1 cellular context compared by ENCODE assay signal in genomic region chr11:88357323-88358039, GRCh38.
TF ChIP-seq lines count a peak whose summit lies in the region.

No MANE protein-coding gene starts in this region.

TF ChIP-seq in HEK293, 187 proteins besides CTCF, POLR2A, EP300 and RAD21 (continued from another document and continues in another):
- TF ChIP-seq, protein P1, sequence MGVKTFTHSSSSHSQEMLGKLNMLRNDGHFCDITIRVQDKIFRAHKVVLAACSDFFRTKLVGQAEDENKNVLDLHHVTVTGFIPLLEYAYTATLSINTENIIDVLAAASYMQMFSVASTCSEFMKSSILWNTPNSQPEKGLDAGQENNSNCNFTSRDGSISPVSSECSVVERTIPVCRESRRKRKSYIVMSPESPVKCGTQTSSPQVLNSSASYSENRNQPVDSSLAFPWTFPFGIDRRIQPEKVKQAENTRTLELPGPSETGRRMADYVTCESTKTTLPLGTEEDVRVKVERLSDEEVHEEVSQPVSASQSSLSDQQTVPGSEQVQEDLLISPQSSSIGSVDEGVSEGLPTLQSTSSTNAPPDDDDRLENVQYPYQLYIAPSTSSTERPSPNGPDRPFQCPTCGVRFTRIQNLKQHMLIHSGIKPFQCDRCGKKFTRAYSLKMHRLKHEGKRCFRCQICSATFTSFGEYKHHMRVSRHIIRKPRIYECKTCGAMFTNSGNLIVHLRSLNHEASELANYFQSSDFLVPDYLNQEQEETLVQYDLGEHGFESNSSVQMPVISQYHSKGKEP (tag by site-specific recombination; IDR thresholded peaks at IDR 0.05) = peak; percentile 68
- TF ChIP-seq ZNF501 (tag by site-specific recombination; IDR thresholded peaks at IDR 0.05) (no peak), ZNF777 (tag by site-specific recombination; IDR thresholded peaks at IDR 0.05; ENCODE audit: borderline replicate concordance) (no peak), ZNF23 (tag by site-specific recombination; IDR thresholded peaks at IDR 0.05; ENCODE audit: borderline replicate concordance) (no peak), ZNF514 (tag by site-specific recombination; IDR thresholded peaks at IDR 0.05) (no peak), ZNF624 (tag by site-specific recombination; IDR thresholded peaks at IDR 0.05) (no peak), ZNF843 (tag by site-specific recombination; IDR thresholded peaks at IDR 0.05) (peak; percentile 96), PRDM10 (tag by site-specific recombination; IDR thresholded peaks at IDR 0.05) (peak; percentile 19; the same call in 1 of the 2 replicates), FEZF1 (tag by site-specific recombination; IDR thresholded peaks at IDR 0.05) (peak; percentile 90), ZFP69B (tag by site-specific recombination; IDR thresholded peaks at IDR 0.05) (no peak), SALL2 (tag by site-specific recombination; IDR thresholded peaks at IDR 0.05; ENCODE audit: borderline replicate concordance) (no peak), ZNF184 (tag by site-specific recombination; IDR thresholded peaks at IDR 0.05) (no peak), SCRT1 (tag by site-specific recombination; IDR thresholded peaks at IDR 0.05; ENCODE audit: borderline replicate concordance) (no peak), SCRT2 (tag by site-specific recombination; IDR thresholded peaks at IDR 0.05) (no peak), BCL6B (tag by site-specific recombination; IDR thresholded peaks at IDR 0.05) (0 out of 2 replicates have a peak, but pooled peaks have one; percentile 11), ZNF114 (tag by site-specific recombination; IDR thresholded peaks at IDR 0.05) (no peak), HIC1 (tag by site-specific recombination; IDR thresholded peaks at IDR 0.05) (0 out of 2 replicates have a peak, but pooled peaks have one; percentile 37), RBAK (tag by site-specific recombination; IDR thresholded peaks at IDR 0.05) (no peak), PATZ1 (tag by site-specific recombination; IDR thresholded peaks at IDR 0.05) (no peak), OVOL3 (tag by site-specific recombination; IDR thresholded peaks at IDR 0.05) (peak; percentile 73; the same call in 1 of the 2 replicates), TRIM28 (IDR thresholded peaks at IDR 0.05; ENCODE audit: borderline replicate concordance, low read length) (no peak; the same call in 1 of the 2 replicates), ZBTB8A (tag by site-specific recombination; IDR thresholded peaks at IDR 0.05) (peak; percentile 73), REPIN1 (tag by site-specific recombination; IDR thresholded peaks at IDR 0.05; ENCODE audit: low read depth) (no peak), ZNF24 (tag by site-specific recombination; IDR thresholded peaks at IDR 0.05) (peak; percentile 77), ZNF423 (tag by site-specific recombination; IDR thresholded peaks at IDR 0.05) (no peak), TCF7L2 (IDR thresholded peaks at IDR 0.05; ENCODE audit: borderline replicate concordance, low read depth, low read length) (peak; percentile 65), BCL11B (tag by site-specific recombination; IDR thresholded peaks at IDR 0.05; ENCODE audit: low read depth) (no peak), ZNF596 (tag by site-specific recombination; IDR thresholded peaks at IDR 0.05) (0 out of 2 replicates have a peak, but pooled peaks have one; percentile 22), ZNF610 (tag by site-specific recombination; IDR thresholded peaks at IDR 0.05; ENCODE audit: borderline replicate concordance) (peak; percentile 61; the same call in 1 of the 2 replicates), GLI2 (tag by site-specific recombination; IDR thresholded peaks at IDR 0.05; ENCODE audit: borderline replicate concordance, low read depth) (peak; percentile 82), ZNF830 (tag by site-specific recombination; IDR thresholded peaks at IDR 0.05; ENCODE audit: low read depth) (no peak), ZNF792 (tag by site-specific recombination; IDR thresholded peaks at IDR 0.05) (no peak), ZNF26 (tag by site-specific recombination; IDR thresholded peaks at IDR 0.05) (no peak), ZNF48 (tag by site-specific recombination; IDR thresholded peaks at IDR 0.05) (no peak), PRDM1 (tag by site-specific recombination; IDR thresholded peaks at IDR 0.05) (peak; percentile 77; the same call in 1 of the 2 replicates), ZNF37A (tag by site-specific recombination; IDR thresholded peaks at IDR 0.05) (no peak)
- TF ChIP-seq, protein P2, sequence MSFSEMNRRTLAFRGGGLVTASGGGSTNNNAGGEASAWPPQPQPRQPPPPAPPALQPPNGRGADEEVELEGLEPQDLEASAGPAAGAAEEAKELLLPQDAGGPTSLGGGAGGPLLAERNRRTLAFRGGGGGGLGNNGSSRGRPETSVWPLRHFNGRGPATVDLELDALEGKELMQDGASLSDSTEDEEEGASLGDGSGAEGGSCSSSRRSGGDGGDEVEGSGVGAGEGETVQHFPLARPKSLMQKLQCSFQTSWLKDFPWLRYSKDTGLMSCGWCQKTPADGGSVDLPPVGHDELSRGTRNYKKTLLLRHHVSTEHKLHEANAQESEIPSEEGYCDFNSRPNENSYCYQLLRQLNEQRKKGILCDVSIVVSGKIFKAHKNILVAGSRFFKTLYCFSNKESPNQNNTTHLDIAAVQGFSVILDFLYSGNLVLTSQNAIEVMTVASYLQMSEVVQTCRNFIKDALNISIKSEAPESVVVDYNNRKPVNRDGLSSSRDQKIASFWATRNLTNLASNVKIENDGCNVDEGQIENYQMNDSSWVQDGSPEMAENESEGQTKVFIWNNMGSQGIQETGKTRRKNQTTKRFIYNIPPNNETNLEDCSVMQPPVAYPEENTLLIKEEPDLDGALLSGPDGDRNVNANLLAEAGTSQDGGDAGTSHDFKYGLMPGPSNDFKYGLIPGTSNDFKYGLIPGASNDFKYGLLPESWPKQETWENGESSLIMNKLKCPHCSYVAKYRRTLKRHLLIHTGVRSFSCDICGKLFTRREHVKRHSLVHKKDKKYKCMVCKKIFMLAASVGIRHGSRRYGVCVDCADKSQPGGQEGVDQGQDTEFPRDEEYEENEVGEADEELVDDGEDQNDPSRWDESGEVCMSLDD (tag by site-specific recombination; IDR thresholded peaks at IDR 0.05) = no peak
- TF ChIP-seq, protein P3, sequence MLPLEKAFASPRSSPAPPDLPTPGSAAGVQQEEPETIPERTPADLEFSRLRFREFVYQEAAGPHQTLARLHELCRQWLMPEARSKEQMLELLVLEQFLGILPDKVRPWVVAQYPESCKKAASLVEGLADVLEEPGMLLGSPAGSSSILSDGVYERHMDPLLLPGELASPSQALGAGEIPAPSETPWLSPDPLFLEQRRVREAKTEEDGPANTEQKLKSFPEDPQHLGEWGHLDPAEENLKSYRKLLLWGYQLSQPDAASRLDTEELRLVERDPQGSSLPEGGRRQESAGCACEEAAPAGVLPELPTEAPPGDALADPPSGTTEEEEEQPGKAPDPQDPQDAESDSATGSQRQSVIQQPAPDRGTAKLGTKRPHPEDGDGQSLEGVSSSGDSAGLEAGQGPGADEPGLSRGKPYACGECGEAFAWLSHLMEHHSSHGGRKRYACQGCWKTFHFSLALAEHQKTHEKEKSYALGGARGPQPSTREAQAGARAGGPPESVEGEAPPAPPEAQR (tag by site-specific recombination; IDR thresholded peaks at IDR 0.05) = no peak
- TF ChIP-seq, protein P4, sequence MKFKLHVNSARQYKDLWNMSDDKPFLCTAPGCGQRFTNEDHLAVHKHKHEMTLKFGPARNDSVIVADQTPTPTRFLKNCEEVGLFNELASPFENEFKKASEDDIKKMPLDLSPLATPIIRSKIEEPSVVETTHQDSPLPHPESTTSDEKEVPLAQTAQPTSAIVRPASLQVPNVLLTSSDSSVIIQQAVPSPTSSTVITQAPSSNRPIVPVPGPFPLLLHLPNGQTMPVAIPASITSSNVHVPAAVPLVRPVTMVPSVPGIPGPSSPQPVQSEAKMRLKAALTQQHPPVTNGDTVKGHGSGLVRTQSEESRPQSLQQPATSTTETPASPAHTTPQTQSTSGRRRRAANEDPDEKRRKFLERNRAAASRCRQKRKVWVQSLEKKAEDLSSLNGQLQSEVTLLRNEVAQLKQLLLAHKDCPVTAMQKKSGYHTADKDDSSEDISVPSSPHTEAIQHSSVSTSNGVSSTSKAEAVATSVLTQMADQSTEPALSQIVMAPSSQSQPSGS (tag by site-specific recombination; IDR thresholded peaks at IDR 0.05; ENCODE audit: low read depth) = 0 out of 2 replicates have a peak, but pooled peaks have one; percentile 45
- TF ChIP-seq, protein P5, sequence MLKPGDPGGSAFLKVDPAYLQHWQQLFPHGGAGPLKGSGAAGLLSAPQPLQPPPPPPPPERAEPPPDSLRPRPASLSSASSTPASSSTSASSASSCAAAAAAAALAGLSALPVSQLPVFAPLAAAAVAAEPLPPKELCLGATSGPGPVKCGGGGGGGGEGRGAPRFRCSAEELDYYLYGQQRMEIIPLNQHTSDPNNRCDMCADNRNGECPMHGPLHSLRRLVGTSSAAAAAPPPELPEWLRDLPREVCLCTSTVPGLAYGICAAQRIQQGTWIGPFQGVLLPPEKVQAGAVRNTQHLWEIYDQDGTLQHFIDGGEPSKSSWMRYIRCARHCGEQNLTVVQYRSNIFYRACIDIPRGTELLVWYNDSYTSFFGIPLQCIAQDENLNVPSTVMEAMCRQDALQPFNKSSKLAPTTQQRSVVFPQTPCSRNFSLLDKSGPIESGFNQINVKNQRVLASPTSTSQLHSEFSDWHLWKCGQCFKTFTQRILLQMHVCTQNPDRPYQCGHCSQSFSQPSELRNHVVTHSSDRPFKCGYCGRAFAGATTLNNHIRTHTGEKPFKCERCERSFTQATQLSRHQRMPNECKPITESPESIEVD (tag by site-specific recombination; IDR thresholded peaks at IDR 0.05) = peak; percentile 97
